8 cellular contexts compared by ENCODE assay signal in genomic region chr12:124863409-124864325, GRCh38. TPM values are rescaled to one million over a fixed set of nuclear protein-coding genes. Genes with fewer than 3 reads are reported as not detected.
A peak's percentile ranks its signal among the peaks of the same experiment; 100 is the strongest.
DNase-seq lines count a peak whose midpoint lies in the region; TF ChIP-seq lines count a peak whose summit lies in the region.

TSS of gene SCARB1 (minus strand) at chr12:124863864. CDS start at chr12:124863720, 144 bp downstream.

- no peaks in the 10 kb centered on the region for H4K20me1 ChIP-seq in GM23248 (ENCODE audit: insufficient read depth)

- 2% methylated on average over 55 to 60 of the region's 89 CpGs for WGBS in GM23248 (ENCODE audit: low coverage in 1 of 2, low lambda C conversion rate in 2 of 2, missing lambda C conversion rate in 2 of 2), 2 experiments
- whole genome bisulfite sequencing in neuronal stem cell (ENCODE audit: extremely low coverage in 2 of 2, insufficient read length in 2 of 2, insufficient replicate concordance in 1 of 2), 2 donors = no CpG with 5 or more reads among the region's 89 CpGs

- H3K4ac ChIP-seq in neuronal stem cell (ENCODE audit: low read length) = no peak within 1 kb of the TSS

- H3K36me3 ChIP-seq in GM23248 (ENCODE audit: low read depth) (no peaks in the 10 kb centered on the region), neuronal stem cell (replicated peaks in 1 of 2; ENCODE audit: control insufficient read depth in 2 of 2, insufficient read depth in 2 of 2, low read length in 2 of 2) (peaks cover 0 to 19% of the 10 kb centered on the region in 2 donors)

- no peak within 1 kb of the TSS for H2BK5ac ChIP-seq in neuronal stem cell (ENCODE audit: low read length)

- H3K9me2 ChIP-seq in GM23248 (ENCODE audit: insufficient read depth) = no peaks in the 10 kb centered on the region

- DNase-seq in Daoy (ENCODE audit: low read depth) = peak; percentile 88
- DNase-seq in GM23248 = peak; percentile 92
- DNase-seq in Kasumi-1 (lab: John Stamatoyannopoulos, UW) = peak; percentile 69 to 73
- DNase-seq in SHP77 treated with DMSO at 0.1 percent for 48 hours (lab: John Stamatoyannopoulos, UW) = peak; percentile 30
- DNase-seq in activated gamma-delta T cell treated with anti-CD3 and anti-CD28 coated beads, Interleukin-2, amount 50 U/mL, for 16 hours (ENCODE audit: low read depth) = peak; percentile 67
- peak; percentile 53 for DNase-seq in foreskin melanocyte
- DNase-seq in neuronal stem cell (ENCODE audit: low spot score) = peak; percentile 76

- H3K27ac ChIP-seq in GM23248 (no peak within 1 kb of the TSS), neuronal stem cell (replicated peaks; ENCODE audit: low read length) (no peak within 1 kb of the TSS)

- peak within 1 kb of the TSS; percentile 67 for H3K23ac ChIP-seq in neuronal stem cell (ENCODE audit: low read depth, low read length, poor library complexity)

- peak within 1 kb of the TSS; percentile 41 for H2BK15ac ChIP-seq in neuronal stem cell (ENCODE audit: low read length)

- H3K79me1 ChIP-seq in neuronal stem cell (ENCODE audit: low read depth, low read length) = no peaks in the 10 kb centered on the region

- peak within 1 kb of the TSS; percentile 94 for H2BK12ac ChIP-seq in neuronal stem cell (ENCODE audit: low read length)

- peak within 1 kb of the TSS; percentile 89 for H3K4me3 ChIP-seq in GM23248
- H3K4me3 ChIP-seq in neuronal stem cell (ENCODE audit: low read length in 2 of 2) = peak within 1 kb of the TSS; percentile 88 to 93

- peak within 1 kb of the TSS; percentile 20 for H2AK5ac ChIP-seq in neuronal stem cell (ENCODE audit: low read depth, low read length)

- peak within 1 kb of the TSS; percentile 56 for H3K14ac ChIP-seq in neuronal stem cell (ENCODE audit: low read length)

- no peaks in the 10 kb centered on the region; the same call in 1 of the 2 replicates for H3K27me3 ChIP-seq in GM23248 (replicated peaks; ENCODE audit: insufficient read depth)
- peaks cover 0 to 10% (median 0%) of the 10 kb centered on the region in 3 experiments for H3K27me3 ChIP-seq in neuronal stem cell (ENCODE audit: control insufficient read depth in 3 of 3, insufficient read depth in 3 of 3, low read depth in 1 of 3, low read length in 3 of 3)

- H3K4me1 ChIP-seq in GM23248 (ENCODE audit: insufficient read depth) = no peaks in the 10 kb centered on the region
- peaks cover 5 to 11% of the 10 kb centered on the region in 2 donors for H3K4me1 ChIP-seq in neuronal stem cell (ENCODE audit: control insufficient read depth in 2 of 2, insufficient read depth in 1 of 2, low read depth in 1 of 2, low read length in 2 of 2)

- H3K9ac ChIP-seq in GM23248 = peak within 1 kb of the TSS; percentile 69
- H3K9ac ChIP-seq in neuronal stem cell (ENCODE audit: low read depth, low read length, poor library complexity) = peak within 1 kb of the TSS; percentile 87

- peak within 1 kb of the TSS; percentile 97 for H3K18ac ChIP-seq in neuronal stem cell (ENCODE audit: low read length)

- TF ChIP-seq CTCF in subcutaneous adipose tissue (IDR thresholded peaks at IDR 0.05; ENCODE audit: low read depth) = no peak

- H3K4me2 ChIP-seq in GM23248 (ENCODE audit: unreplicated experiment) = peak within 1 kb of the TSS; percentile 84
- peak within 1 kb of the TSS; percentile 89 for H3K4me2 ChIP-seq in neuronal stem cell (ENCODE audit: insufficient read depth, low read length, poor library complexity, severe bottlenecking)

- peak within 1 kb of the TSS; percentile 25 for H4K91ac ChIP-seq in neuronal stem cell (ENCODE audit: low read depth, low read length, poor library complexity)

- H3K9me3 ChIP-seq in GM23248 (ENCODE audit: low read depth) (no peaks in the 10 kb centered on the region), neuronal stem cell (replicated peaks in 1 of 2; ENCODE audit: control insufficient read depth in 2 of 2, insufficient read depth in 1 of 2, low read depth in 1 of 2, low read length in 2 of 2) (peaks cover 3 to 4% of the 10 kb centered on the region in 2 donors)

- in situ Hi-C loops in GM23248 (cut with MboI) = no loop called here

- peak within 1 kb of the TSS; percentile 92 for H2AFZ ChIP-seq in GM23248
- H2AFZ ChIP-seq in neuronal stem cell (ENCODE audit: low read length) = peak within 1 kb of the TSS; percentile 94

- H3F3A ChIP-seq in GM23248 (ENCODE audit: insufficient read depth) = no peaks in the 10 kb centered on the region

- H3K79me2 ChIP-seq in GM23248 (ENCODE audit: insufficient read depth) = no peaks in the 10 kb centered on the region

- H2BK120ac ChIP-seq in neuronal stem cell (ENCODE audit: low read depth, low read length) = peak within 1 kb of the TSS; percentile 2

- no peak within 1 kb of the TSS for H4K8ac ChIP-seq in neuronal stem cell (ENCODE audit: low read depth, low read length)

RNA-seq across cellular contexts. Expression of gene SCARB1, which starts in this region (rescaled TPM):
- total RNA-seq in Daoy (2014; rRNA removed; shearing (Covaris generic)) = 4.1 TPM in 2 replicates
- 2.2 and 3.2 TPM in 2 replicates for total RNA-seq in GM23248 (2014; rRNA removed; shearing (Covaris generic))
- 5.0 and 5.2 TPM in 2 replicates for polyA plus RNA-seq in GM23248 (2016; fragmentation: Nextera tagmentation; extraction: Ambion mirVana)
- 15.5 TPM for polyA plus RNA-seq in neuronal stem cell (2013, experiment 1 of 2)
- 15.7 TPM for polyA plus RNA-seq in neuronal stem cell (2013, experiment 2 of 2)
- 10 to 100 TPM; 26.6 to 58.6 (median 38.2) TPM for total RNA-seq in subcutaneous adipose tissue

Comparison
In these comparisons a context has a peak if more than half of its experiments do, and no peak if none do; other contexts are left out.
1. DNase-seq: peak in every context shown above with its lines; median percentile 92 in GM23248; 88 in Daoy; 76 in neuronal stem cell; 71 in Kasumi-1; 67 in activated gamma-delta T cell treated with anti-CD3 and anti-CD28 coated beads, Interleukin-2, amount 50 U/mL, for 16 hours; 53 in foreskin melanocyte; 30 in SHP77 treated with DMSO at 0.1 percent for 48 hours.